Comparison of ENCODE assay signal across 1 cellular context in genomic region chr2:70301344-70302194, GRCh38.
TF ChIP-seq lines count a peak whose summit lies in the region.

Gene FAM136A (minus strand): TSS chr2:70302067. CDS start chr2:70302011, 56 bp downstream.

TF ChIP-seq in K562, 482 proteins besides CTCF, POLR2A, EP300 and RAD21 (continued from another document and continues in another):
- TF ChIP-seq, protein P1, sequence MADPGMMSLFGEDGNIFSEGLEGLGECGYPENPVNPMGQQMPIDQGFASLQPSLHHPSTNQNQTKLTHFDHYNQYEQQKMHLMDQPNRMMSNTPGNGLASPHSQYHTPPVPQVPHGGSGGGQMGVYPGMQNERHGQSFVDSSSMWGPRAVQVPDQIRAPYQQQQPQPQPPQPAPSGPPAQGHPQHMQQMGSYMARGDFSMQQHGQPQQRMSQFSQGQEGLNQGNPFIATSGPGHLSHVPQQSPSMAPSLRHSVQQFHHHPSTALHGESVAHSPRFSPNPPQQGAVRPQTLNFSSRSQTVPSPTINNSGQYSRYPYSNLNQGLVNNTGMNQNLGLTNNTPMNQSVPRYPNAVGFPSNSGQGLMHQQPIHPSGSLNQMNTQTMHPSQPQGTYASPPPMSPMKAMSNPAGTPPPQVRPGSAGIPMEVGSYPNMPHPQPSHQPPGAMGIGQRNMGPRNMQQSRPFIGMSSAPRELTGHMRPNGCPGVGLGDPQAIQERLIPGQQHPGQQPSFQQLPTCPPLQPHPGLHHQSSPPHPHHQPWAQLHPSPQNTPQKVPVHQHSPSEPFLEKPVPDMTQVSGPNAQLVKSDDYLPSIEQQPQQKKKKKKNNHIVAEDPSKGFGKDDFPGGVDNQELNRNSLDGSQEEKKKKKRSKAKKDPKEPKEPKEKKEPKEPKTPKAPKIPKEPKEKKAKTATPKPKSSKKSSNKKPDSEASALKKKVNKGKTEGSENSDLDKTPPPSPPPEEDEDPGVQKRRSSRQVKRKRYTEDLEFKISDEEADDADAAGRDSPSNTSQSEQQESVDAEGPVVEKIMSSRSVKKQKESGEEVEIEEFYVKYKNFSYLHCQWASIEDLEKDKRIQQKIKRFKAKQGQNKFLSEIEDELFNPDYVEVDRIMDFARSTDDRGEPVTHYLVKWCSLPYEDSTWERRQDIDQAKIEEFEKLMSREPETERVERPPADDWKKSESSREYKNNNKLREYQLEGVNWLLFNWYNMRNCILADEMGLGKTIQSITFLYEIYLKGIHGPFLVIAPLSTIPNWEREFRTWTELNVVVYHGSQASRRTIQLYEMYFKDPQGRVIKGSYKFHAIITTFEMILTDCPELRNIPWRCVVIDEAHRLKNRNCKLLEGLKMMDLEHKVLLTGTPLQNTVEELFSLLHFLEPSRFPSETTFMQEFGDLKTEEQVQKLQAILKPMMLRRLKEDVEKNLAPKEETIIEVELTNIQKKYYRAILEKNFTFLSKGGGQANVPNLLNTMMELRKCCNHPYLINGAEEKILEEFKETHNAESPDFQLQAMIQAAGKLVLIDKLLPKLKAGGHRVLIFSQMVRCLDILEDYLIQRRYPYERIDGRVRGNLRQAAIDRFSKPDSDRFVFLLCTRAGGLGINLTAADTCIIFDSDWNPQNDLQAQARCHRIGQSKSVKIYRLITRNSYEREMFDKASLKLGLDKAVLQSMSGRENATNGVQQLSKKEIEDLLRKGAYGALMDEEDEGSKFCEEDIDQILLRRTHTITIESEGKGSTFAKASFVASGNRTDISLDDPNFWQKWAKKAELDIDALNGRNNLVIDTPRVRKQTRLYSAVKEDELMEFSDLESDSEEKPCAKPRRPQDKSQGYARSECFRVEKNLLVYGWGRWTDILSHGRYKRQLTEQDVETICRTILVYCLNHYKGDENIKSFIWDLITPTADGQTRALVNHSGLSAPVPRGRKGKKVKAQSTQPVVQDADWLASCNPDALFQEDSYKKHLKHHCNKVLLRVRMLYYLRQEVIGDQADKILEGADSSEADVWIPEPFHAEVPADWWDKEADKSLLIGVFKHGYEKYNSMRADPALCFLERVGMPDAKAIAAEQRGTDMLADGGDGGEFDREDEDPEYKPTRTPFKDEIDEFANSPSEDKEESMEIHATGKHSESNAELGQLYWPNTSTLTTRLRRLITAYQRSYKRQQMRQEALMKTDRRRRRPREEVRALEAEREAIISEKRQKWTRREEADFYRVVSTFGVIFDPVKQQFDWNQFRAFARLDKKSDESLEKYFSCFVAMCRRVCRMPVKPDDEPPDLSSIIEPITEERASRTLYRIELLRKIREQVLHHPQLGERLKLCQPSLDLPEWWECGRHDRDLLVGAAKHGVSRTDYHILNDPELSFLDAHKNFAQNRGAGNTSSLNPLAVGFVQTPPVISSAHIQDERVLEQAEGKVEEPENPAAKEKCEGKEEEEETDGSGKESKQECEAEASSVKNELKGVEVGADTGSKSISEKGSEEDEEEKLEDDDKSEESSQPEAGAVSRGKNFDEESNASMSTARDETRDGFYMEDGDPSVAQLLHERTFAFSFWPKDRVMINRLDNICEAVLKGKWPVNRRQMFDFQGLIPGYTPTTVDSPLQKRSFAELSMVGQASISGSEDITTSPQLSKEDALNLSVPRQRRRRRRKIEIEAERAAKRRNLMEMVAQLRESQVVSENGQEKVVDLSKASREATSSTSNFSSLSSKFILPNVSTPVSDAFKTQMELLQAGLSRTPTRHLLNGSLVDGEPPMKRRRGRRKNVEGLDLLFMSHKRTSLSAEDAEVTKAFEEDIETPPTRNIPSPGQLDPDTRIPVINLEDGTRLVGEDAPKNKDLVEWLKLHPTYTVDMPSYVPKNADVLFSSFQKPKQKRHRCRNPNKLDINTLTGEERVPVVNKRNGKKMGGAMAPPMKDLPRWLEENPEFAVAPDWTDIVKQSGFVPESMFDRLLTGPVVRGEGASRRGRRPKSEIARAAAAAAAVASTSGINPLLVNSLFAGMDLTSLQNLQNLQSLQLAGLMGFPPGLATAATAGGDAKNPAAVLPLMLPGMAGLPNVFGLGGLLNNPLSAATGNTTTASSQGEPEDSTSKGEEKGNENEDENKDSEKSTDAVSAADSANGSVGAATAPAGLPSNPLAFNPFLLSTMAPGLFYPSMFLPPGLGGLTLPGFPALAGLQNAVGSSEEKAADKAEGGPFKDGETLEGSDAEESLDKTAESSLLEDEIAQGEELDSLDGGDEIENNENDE (IDR thresholded peaks at IDR 0.05; ENCODE audit: low read depth, low read length), result no peak
- TF ChIP-seq NFE2 (IDR thresholded peaks at IDR 0.05; ENCODE audit: low read depth) (no peak), ZNF224 (CRISPR knock-in tag; IDR thresholded peaks at IDR 0.05) (no peak), KLF1 (tag; IDR thresholded peaks at IDR 0.05) (0 out of 2 replicates have a peak, but pooled peaks have one; percentile 15), DDX20 (tag; IDR thresholded peaks at IDR 0.05; ENCODE audit: low read depth) (no peak), FOXP4 (CRISPR knock-in tag; IDR thresholded peaks at IDR 0.05; ENCODE audit: borderline replicate concordance) (no peak), RBM17 (IDR thresholded peaks at IDR 0.05; ENCODE audit: borderline replicate concordance, low read depth, low read length) (no peak), ZNF717 (CRISPR knock-in tag; IDR thresholded peaks at IDR 0.05) (no peak), ZNF395 (CRISPR knock-in tag; IDR thresholded peaks at IDR 0.05) (no peak), SLC30A9 (CRISPR knock-in tag; IDR thresholded peaks at IDR 0.05) (no peak), ZNF507 (tag; conservative IDR thresholded peaks at IDR 0.05) (no peak), PBX2 (CRISPR knock-in tag; IDR thresholded peaks at IDR 0.05; ENCODE audit: low read depth) (no peak), PBX2 (tag; conservative IDR thresholded peaks at IDR 0.05; ENCODE audit: low read depth) (no peak), GABPB2 (CRISPR knock-in tag; conservative IDR thresholded peaks at IDR 0.05) (no peak), MAZ (CRISPR knock-in tag; conservative IDR thresholded peaks at IDR 0.05 in 1 of 2, IDR thresholded peaks at IDR 0.05 in 1 of 2) (peak; percentile 60 to 71; a peak in 3 of 4 replicates), TCF7 (IDR thresholded peaks at IDR 0.05; ENCODE audit: borderline replicate concordance) (0 out of 2 replicates have a peak, but pooled peaks have one; percentile 43), CHCHD3 (CRISPR knock-in tag; IDR thresholded peaks at IDR 0.05) (no peak), CHD4 (IDR thresholded peaks at IDR 0.05; ENCODE audit: insufficient read depth, insufficient replicate concordance, low read depth, low read length, poor library complexity, severe bottlenecking) (no peak), ZNF57 (CRISPR knock-in tag; IDR thresholded peaks at IDR 0.05) (no peak), ZNF174 (CRISPR knock-in tag; IDR thresholded peaks at IDR 0.05) (no peak), ZFP30 (CRISPR knock-in tag; IDR thresholded peaks at IDR 0.05; ENCODE audit: borderline replicate concordance) (no peak), ZNF561 (CRISPR knock-in tag; conservative IDR thresholded peaks at IDR 0.05) (no peak), ZNF79 (CRISPR knock-in tag; IDR thresholded peaks at IDR 0.05; ENCODE audit: low read depth) (no peak)
- TF ChIP-seq, protein P2, sequence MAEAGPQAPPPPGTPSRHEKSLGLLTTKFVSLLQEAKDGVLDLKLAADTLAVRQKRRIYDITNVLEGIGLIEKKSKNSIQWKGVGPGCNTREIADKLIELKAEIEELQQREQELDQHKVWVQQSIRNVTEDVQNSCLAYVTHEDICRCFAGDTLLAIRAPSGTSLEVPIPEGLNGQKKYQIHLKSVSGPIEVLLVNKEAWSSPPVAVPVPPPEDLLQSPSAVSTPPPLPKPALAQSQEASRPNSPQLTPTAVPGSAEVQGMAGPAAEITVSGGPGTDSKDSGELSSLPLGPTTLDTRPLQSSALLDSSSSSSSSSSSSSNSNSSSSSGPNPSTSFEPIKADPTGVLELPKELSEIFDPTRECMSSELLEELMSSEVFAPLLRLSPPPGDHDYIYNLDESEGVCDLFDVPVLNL (CRISPR knock-in tag; IDR thresholded peaks at IDR 0.05; ENCODE audit: low read depth), result peak; percentile 65; the same call in 1 of the 2 replicates
- TF ChIP-seq, protein P3, sequence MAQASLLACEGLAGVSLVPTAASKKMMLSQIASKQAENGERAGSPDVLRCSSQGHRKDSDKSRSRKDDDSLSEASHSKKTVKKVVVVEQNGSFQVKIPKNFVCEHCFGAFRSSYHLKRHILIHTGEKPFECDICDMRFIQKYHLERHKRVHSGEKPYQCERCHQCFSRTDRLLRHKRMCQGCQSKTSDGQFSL (CRISPR knock-in tag; IDR thresholded peaks at IDR 0.05), result no peak
- TF ChIP-seq, protein P3 (tag; IDR thresholded peaks at IDR 0.05), result no peak
- TF ChIP-seq, protein P4, sequence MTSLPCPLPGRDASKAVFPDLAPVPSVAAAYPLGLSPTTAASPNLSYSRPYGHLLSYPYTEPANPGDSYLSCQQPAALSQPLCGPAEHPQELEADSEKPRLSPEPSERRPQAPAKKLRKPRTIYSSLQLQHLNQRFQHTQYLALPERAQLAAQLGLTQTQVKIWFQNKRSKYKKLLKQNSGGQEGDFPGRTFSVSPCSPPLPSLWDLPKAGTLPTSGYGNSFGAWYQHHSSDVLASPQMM (CRISPR knock-in tag; IDR thresholded peaks at IDR 0.05), result no peak
- TF ChIP-seq, protein P5, sequence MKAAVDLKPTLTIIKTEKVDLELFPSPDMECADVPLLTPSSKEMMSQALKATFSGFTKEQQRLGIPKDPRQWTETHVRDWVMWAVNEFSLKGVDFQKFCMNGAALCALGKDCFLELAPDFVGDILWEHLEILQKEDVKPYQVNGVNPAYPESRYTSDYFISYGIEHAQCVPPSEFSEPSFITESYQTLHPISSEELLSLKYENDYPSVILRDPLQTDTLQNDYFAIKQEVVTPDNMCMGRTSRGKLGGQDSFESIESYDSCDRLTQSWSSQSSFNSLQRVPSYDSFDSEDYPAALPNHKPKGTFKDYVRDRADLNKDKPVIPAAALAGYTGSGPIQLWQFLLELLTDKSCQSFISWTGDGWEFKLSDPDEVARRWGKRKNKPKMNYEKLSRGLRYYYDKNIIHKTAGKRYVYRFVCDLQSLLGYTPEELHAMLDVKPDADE (conservative IDR thresholded peaks at IDR 0.05; ENCODE audit: control insufficient read depth, low read depth, low read length), result peak; percentile 63
